1 cellular context compared by ENCODE assay signal in genomic region chr10:102394801-102395676, GRCh38.
A peak's percentile ranks its signal among the peaks of the same experiment; 100 is the strongest.
TF ChIP-seq lines count a peak whose summit lies in the region.

No MANE protein-coding gene starts in this region.

TF ChIP-seq in HepG2, 621 proteins besides CTCF, POLR2A, EP300 and RAD21 (continued from another document and continues in another):
- TF ChIP-seq TIGD3 (CRISPR knock-in tag; IDR thresholded peaks at IDR 0.05; ENCODE audit: borderline replicate concordance) (no peak), ZNF691 (CRISPR knock-in tag; IDR thresholded peaks at IDR 0.05; ENCODE audit: borderline replicate concordance, low read depth) (no peak), MLX (CRISPR knock-in tag; IDR thresholded peaks at IDR 0.05) (no peak), MAZ (IDR thresholded peaks at IDR 0.05; ENCODE audit: borderline replicate concordance, low read depth, low read length) (peak; percentile 100), MAZ (CRISPR knock-in tag; IDR thresholded peaks at IDR 0.05; ENCODE audit: low read depth) (peak; percentile 90), CEBPB (IDR thresholded peaks at IDR 0.05; ENCODE audit: borderline replicate concordance, low read depth, low read length) (no peak), ZNF350 (CRISPR knock-in tag; IDR thresholded peaks at IDR 0.05; ENCODE audit: borderline replicate concordance, low read depth) (no peak), ZNF484 (CRISPR knock-in tag; IDR thresholded peaks at IDR 0.05; ENCODE audit: borderline replicate concordance, low read depth) (no peak), MIER2 (CRISPR knock-in tag; IDR thresholded peaks at IDR 0.05) (no peak), CREM (IDR thresholded peaks at IDR 0.05) (peak; percentile 85), CREM (CRISPR knock-in tag; IDR thresholded peaks at IDR 0.05) (no peak), SNRNP70 (IDR thresholded peaks at IDR 0.05; ENCODE audit: low read depth, low read length) (no peak), FOXA3 (CRISPR knock-in tag; IDR thresholded peaks at IDR 0.05) (no peak), ZIK1 (CRISPR knock-in tag; IDR thresholded peaks at IDR 0.05; ENCODE audit: borderline replicate concordance, low read depth) (no peak), ZNF891 (CRISPR knock-in tag; IDR thresholded peaks at IDR 0.05) (peak; percentile 26; the same call in 1 of the 2 replicates), ZNF552 (CRISPR knock-in tag; IDR thresholded peaks at IDR 0.05; ENCODE audit: borderline replicate concordance) (no peak), ZNF788 (CRISPR knock-in tag; IDR thresholded peaks at IDR 0.05; ENCODE audit: borderline replicate concordance) (no peak), ZFP36L1 (CRISPR knock-in tag; IDR thresholded peaks at IDR 0.05) (no peak), NFYB (CRISPR knock-in tag; IDR thresholded peaks at IDR 0.05) (no peak; the same call in 1 of the 2 replicates), ZNF468 (CRISPR knock-in tag; IDR thresholded peaks at IDR 0.05) (no peak), SMARCE1 (IDR thresholded peaks at IDR 0.05; ENCODE audit: borderline replicate concordance) (no peak), HOXA9 (CRISPR knock-in tag; IDR thresholded peaks at IDR 0.05; ENCODE audit: borderline replicate concordance) (no peak), ZNF703 (CRISPR knock-in tag; IDR thresholded peaks at IDR 0.05; ENCODE audit: borderline replicate concordance) (no peak), BRD4 (CRISPR knock-in tag; IDR thresholded peaks at IDR 0.05) (no peak), KDM2A (CRISPR knock-in tag; IDR thresholded peaks at IDR 0.05; ENCODE audit: borderline replicate concordance, low read depth) (peak; percentile 48), ZNF513 (CRISPR knock-in tag; conservative IDR thresholded peaks at IDR 0.05) (no peak), ZNF629 (CRISPR knock-in tag; conservative IDR thresholded peaks at IDR 0.05) (no peak), ZNF30 (CRISPR knock-in tag; IDR thresholded peaks at IDR 0.05) (no peak), FOXP4 (CRISPR knock-in tag; IDR thresholded peaks at IDR 0.05) (no peak), GABPB1 (CRISPR knock-in tag; IDR thresholded peaks at IDR 0.05) (peak; percentile 91), ZNF431 (CRISPR knock-in tag; IDR thresholded peaks at IDR 0.05; ENCODE audit: borderline replicate concordance, low read depth) (no peak), ZNF670 (CRISPR knock-in tag; IDR thresholded peaks at IDR 0.05; ENCODE audit: borderline replicate concordance) (no peak), MTF1 (CRISPR knock-in tag; IDR thresholded peaks at IDR 0.05) (no peak), SAFB2 (CRISPR knock-in tag; IDR thresholded peaks at IDR 0.05; ENCODE audit: borderline replicate concordance, low read depth) (no peak), STAT6 (CRISPR knock-in tag; IDR thresholded peaks at IDR 0.05; ENCODE audit: borderline replicate concordance) (no peak), CCDC6 (CRISPR knock-in tag; IDR thresholded peaks at IDR 0.05) (no peak), ZNF264 (CRISPR knock-in tag; IDR thresholded peaks at IDR 0.05) (no peak), ZNF556 (CRISPR knock-in tag; IDR thresholded peaks at IDR 0.05; ENCODE audit: borderline replicate concordance) (no peak), CBFB (CRISPR knock-in tag; IDR thresholded peaks at IDR 0.05) (no peak), ZNF746 (CRISPR knock-in tag; IDR thresholded peaks at IDR 0.05) (peak; percentile 24; the same call in 1 of the 2 replicates), ZNF547 (CRISPR knock-in tag; IDR thresholded peaks at IDR 0.05) (no peak; the same call in 1 of the 2 replicates), EEA1 (CRISPR knock-in tag; IDR thresholded peaks at IDR 0.05; ENCODE audit: borderline replicate concordance) (no peak), GPBP1L1 (CRISPR knock-in tag; IDR thresholded peaks at IDR 0.05) (no peak), POGK (CRISPR knock-in tag; conservative IDR thresholded peaks at IDR 0.05) (no peak), MEIS1 (CRISPR knock-in tag; IDR thresholded peaks at IDR 0.05; ENCODE audit: borderline replicate concordance) (no peak), MIXL1 (CRISPR knock-in tag; IDR thresholded peaks at IDR 0.05) (no peak), ZNF704 (CRISPR knock-in tag; IDR thresholded peaks at IDR 0.05; ENCODE audit: borderline replicate concordance) (no peak), ZNF101 (CRISPR knock-in tag; IDR thresholded peaks at IDR 0.05; ENCODE audit: borderline replicate concordance, low read depth) (no peak), E2F1 (CRISPR knock-in tag; IDR thresholded peaks at IDR 0.05) (no peak), BRF2 (CRISPR knock-in tag; IDR thresholded peaks at IDR 0.05) (no peak), ZFX (CRISPR knock-in tag; IDR thresholded peaks at IDR 0.05; ENCODE audit: low read depth) (no peak), ZNF776 (CRISPR knock-in tag; IDR thresholded peaks at IDR 0.05) (no peak)
